Comparison of ENCODE assay signal across 1 cellular context in the genomic region with DNA sequence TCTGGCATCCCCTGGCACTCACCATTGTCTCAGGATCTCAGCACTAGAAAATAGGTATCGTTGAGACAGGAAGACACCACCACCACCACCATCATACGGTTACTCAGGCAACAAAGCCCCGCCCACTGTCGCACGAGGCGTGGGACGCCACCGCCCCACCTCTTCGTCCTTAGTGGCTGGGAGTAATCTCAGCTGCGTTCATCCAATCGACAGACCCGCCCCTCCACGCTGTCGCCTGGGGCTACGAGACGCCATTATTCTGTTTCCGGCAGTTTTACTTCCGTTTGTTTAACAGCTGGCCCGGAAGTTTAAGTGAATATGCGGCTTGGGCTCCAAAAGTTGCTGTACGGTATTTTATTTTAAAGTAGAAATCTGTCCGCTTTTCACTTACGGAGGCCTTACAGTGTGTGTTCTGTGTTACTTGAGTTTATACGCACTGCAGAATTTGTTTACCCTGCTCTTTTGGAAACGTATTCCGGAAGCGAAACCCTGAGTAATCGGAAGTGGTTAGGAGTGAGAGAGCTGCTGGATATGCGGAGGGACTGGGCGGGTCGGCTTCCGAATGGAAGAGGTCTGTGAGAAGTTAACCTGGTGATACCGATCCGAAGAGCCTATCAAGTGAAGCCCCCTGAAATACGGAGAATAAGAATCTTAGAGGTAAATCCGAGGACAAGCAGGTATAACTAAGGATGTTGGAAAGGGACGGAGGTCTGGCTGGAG.
TF ChIP-seq lines count a peak whose summit lies in the region.

A gene with protein sequence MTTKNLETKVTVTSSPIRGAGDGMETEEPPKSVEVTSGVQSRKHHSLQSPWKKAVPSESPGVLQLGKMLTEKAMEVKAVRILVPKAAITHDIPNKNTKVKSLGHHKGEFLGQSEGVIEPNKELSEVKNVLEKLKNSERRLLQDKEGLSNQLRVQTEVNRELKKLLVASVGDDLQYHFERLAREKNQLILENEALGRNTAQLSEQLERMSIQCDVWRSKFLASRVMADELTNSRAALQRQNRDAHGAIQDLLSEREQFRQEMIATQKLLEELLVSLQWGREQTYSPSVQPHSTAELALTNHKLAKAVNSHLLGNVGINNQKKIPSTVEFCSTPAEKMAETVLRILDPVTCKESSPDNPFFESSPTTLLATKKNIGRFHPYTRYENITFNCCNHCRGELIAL (plus strand): TSS at position 510 of the 720 bp plus-strand sequence. CDS start 1,328 bp downstream, outside the sequence.
A gene with protein sequence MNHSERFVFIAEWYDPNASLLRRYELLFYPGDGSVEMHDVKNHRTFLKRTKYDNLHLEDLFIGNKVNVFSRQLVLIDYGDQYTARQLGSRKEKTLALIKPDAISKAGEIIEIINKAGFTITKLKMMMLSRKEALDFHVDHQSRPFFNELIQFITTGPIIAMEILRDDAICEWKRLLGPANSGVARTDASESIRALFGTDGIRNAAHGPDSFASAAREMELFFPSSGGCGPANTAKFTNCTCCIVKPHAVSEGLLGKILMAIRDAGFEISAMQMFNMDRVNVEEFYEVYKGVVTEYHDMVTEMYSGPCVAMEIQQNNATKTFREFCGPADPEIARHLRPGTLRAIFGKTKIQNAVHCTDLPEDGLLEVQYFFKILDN (minus strand): TSS at position 112 of the 720 bp plus-strand sequence. CDS start 87 bp downstream, at position 25.

TF ChIP-seq in HepG2, 621 proteins besides CTCF, POLR2A, EP300 and RAD21 (continued from another document and continues in another):
- TF ChIP-seq MLX (CRISPR knock-in tag; IDR thresholded peaks at IDR 0.05) (0 out of 2 replicates have a peak, but pooled peaks have one; percentile 9), CAMTA2 (CRISPR knock-in tag; IDR thresholded peaks at IDR 0.05; ENCODE audit: borderline replicate concordance) (no peak), ZHX2 (IDR thresholded peaks at IDR 0.05; ENCODE audit: low read depth) (no peak; the same call in 1 of the 2 replicates), ZHX2 (CRISPR knock-in tag; IDR thresholded peaks at IDR 0.05; ENCODE audit: borderline replicate concordance) (no peak), ZSCAN9 (CRISPR knock-in tag; IDR thresholded peaks at IDR 0.05; ENCODE audit: borderline replicate concordance) (no peak), ZBTB2 (CRISPR knock-in tag; IDR thresholded peaks at IDR 0.05; ENCODE audit: low read depth) (no peak), GATAD2A (CRISPR knock-in tag; IDR thresholded peaks at IDR 0.05) (no peak; the same call in 1 of the 2 replicates), ZNF468 (CRISPR knock-in tag; IDR thresholded peaks at IDR 0.05) (no peak), ELF3 (CRISPR knock-in tag; IDR thresholded peaks at IDR 0.05) (peak; percentile 55), KDM5A (IDR thresholded peaks at IDR 0.05; ENCODE audit: borderline replicate concordance, low read length) (peak; percentile 89; the same call in 1 of the 2 replicates), ATM (IDR thresholded peaks at IDR 0.05; ENCODE audit: borderline replicate concordance) (no peak), ZNF20 (CRISPR knock-in tag; IDR thresholded peaks at IDR 0.05) (no peak), ZNF780A (CRISPR knock-in tag; IDR thresholded peaks at IDR 0.05) (no peak), ZNF333 (CRISPR knock-in tag; IDR thresholded peaks at IDR 0.05; ENCODE audit: borderline replicate concordance) (no peak), CREM (IDR thresholded peaks at IDR 0.05) (peak; percentile 91), CREM (CRISPR knock-in tag; IDR thresholded peaks at IDR 0.05) (no peak), ZNF232 (CRISPR knock-in tag; IDR thresholded peaks at IDR 0.05; ENCODE audit: borderline replicate concordance) (peak; percentile 19; the same call in 1 of the 2 replicates), ATF1 (CRISPR knock-in tag; IDR thresholded peaks at IDR 0.05) (peak; percentile 87), TBP (CRISPR knock-in tag; IDR thresholded peaks at IDR 0.05) (no peak), HNRNPH1 (optimal IDR thresholded peaks at IDR 0.05; ENCODE audit: low read depth, low read length) (no peak), XBP1 (CRISPR knock-in tag; IDR thresholded peaks at IDR 0.05) (no peak), PCBP1 (IDR thresholded peaks at IDR 0.05; ENCODE audit: borderline replicate concordance, low read depth, low read length) (no peak), ZNF781 (CRISPR knock-in tag; IDR thresholded peaks at IDR 0.05; ENCODE audit: borderline replicate concordance, not compliant biosample characterization) (no peak), ETS1 (CRISPR knock-in tag; IDR thresholded peaks at IDR 0.05) (no peak), ZBTB4 (CRISPR knock-in tag; IDR thresholded peaks at IDR 0.05; ENCODE audit: borderline replicate concordance) (no peak), ZFP36L1 (CRISPR knock-in tag; IDR thresholded peaks at IDR 0.05) (no peak), KMT2B (CRISPR knock-in tag; IDR thresholded peaks at IDR 0.05) (peak; percentile 95)
- TF ChIP-seq, protein P1, sequence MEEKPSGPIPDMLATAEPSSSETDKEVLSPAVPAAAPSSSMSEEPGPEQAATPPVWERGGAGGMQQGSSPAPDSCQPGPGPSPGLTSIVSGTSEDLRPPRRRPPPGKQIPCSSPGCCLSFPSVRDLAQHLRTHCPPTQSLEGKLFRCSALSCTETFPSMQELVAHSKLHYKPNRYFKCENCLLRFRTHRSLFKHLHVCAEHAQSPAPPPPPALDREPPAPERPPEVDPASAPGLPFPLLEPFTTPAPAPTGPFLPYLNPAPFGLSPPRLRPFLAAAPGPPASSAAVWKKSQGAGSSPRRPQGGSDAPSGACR (CRISPR knock-in tag; IDR thresholded peaks at IDR 0.05): no peak
- TF ChIP-seq, protein P2, sequence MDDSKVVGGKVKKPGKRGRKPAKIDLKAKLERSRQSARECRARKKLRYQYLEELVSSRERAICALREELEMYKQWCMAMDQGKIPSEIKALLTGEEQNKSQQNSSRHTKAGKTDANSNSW (CRISPR knock-in tag; IDR thresholded peaks at IDR 0.05; ENCODE audit: borderline replicate concordance): no peak
- TF ChIP-seq, protein P3, sequence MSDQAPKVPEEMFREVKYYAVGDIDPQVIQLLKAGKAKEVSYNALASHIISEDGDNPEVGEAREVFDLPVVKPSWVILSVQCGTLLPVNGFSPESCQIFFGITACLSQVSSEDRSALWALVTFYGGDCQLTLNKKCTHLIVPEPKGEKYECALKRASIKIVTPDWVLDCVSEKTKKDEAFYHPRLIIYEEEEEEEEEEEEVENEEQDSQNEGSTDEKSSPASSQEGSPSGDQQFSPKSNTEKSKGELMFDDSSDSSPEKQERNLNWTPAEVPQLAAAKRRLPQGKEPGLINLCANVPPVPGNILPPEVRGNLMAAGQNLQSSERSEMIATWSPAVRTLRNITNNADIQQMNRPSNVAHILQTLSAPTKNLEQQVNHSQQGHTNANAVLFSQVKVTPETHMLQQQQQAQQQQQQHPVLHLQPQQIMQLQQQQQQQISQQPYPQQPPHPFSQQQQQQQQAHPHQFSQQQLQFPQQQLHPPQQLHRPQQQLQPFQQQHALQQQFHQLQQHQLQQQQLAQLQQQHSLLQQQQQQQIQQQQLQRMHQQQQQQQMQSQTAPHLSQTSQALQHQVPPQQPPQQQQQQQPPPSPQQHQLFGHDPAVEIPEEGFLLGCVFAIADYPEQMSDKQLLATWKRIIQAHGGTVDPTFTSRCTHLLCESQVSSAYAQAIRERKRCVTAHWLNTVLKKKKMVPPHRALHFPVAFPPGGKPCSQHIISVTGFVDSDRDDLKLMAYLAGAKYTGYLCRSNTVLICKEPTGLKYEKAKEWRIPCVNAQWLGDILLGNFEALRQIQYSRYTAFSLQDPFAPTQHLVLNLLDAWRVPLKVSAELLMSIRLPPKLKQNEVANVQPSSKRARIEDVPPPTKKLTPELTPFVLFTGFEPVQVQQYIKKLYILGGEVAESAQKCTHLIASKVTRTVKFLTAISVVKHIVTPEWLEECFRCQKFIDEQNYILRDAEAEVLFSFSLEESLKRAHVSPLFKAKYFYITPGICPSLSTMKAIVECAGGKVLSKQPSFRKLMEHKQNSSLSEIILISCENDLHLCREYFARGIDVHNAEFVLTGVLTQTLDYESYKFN (CRISPR knock-in tag; conservative IDR thresholded peaks at IDR 0.05): peak; percentile 23; the same call in 1 of the 2 replicates
- TF ChIP-seq, protein P4, sequence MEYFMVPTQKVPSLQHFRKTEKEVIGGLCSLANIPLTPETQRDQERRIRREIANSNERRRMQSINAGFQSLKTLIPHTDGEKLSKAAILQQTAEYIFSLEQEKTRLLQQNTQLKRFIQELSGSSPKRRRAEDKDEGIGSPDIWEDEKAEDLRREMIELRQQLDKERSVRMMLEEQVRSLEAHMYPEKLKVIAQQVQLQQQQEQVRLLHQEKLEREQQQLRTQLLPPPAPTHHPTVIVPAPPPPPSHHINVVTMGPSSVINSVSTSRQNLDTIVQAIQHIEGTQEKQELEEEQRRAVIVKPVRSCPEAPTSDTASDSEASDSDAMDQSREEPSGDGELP (IDR thresholded peaks at IDR 0.05; ENCODE audit: borderline replicate concordance, low read depth): peak; percentile 94
